In the genomic region with DNA sequence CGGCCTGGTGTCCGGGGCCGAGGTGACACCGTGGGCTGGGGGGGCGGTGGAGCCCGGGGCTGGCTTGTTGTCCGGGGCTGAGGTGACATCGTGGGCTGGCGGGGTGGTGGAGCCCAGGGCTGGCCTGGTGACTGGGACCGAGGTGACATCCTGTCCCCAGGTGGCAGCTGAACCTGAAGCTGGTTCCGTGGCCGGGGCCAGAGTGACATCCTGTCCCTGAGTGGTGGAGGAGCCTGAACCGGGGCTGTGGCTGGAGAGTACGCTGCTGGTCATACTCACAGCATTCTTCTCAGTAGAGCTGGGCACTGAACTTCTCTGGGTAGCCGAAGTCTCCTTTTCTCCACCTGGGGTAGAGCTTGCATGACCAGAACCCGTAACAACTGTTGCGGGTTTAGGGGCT, we compare ENCODE assay signal across 14 cellular contexts. TPM values are rescaled to one million over a fixed set of nuclear protein-coding genes. Genes with fewer than 3 reads are reported as not detected.
DNase-seq lines count a peak whose midpoint lies in the region; ATAC-seq, FAIRE-seq and TF ChIP-seq lines count a peak whose summit lies in the region.
"Had no signal": no experiment of that assay in that cellular context is flagged by ENCODE, and none has a peak within 500 bp of the region (broad histone marks: within the 10 kb centered on the region; RNA-seq: fewer than 3 reads in every experiment).

No MANE protein-coding gene starts in this region.

- no peak overlapping the region for H2BK12ac ChIP-seq in neuronal stem cell (ENCODE audit: low read length)

- H3K36me3 ChIP-seq in PC-9 (ENCODE audit: low read depth) (no peaks in the 10 kb centered on the region), neuronal stem cell (replicated peaks in 1 of 2; ENCODE audit: control insufficient read depth in 2 of 2, insufficient read depth in 2 of 2, low read length in 2 of 2) (peaks cover 5 to 15% of the 10 kb centered on the region in 2 donors)

- H2BK5ac ChIP-seq in neuronal stem cell (ENCODE audit: low read length), result no peak overlapping the region

- H3K9me3 ChIP-seq in CD4-positive, alpha-beta T cell (ENCODE audit: control insufficient read depth, low read length), result no peaks in the 10 kb centered on the region
- H3K9me3 ChIP-seq in PC-9 (ENCODE audit: insufficient read depth, low read depth) (no peaks in the 10 kb centered on the region), neuronal stem cell (replicated peaks in 1 of 2; ENCODE audit: control insufficient read depth in 2 of 2, insufficient read depth in 1 of 2, low read depth in 1 of 2, low read length in 2 of 2) (no peaks in the 10 kb centered on the region)
- H3K9me3 ChIP-seq: neutrophil had no signal

- H3K4ac ChIP-seq in neuronal stem cell (ENCODE audit: low read length), result no peak overlapping the region

- no peak overlapping the region for H4K8ac ChIP-seq in neuronal stem cell (ENCODE audit: low read depth, low read length)

- peaks cover 5% of the 10 kb centered on the region for H3K36me3 Mint-ChIP-seq in CD4-positive, alpha-beta T cell (ENCODE audit: low read depth)
- peaks cover 20% of the 10 kb centered on the region for H3K36me3 Mint-ChIP-seq in endothelial cell (ENCODE audit: low read depth, unreplicated experiment)

- H3K79me2 ChIP-seq in PC-9 (ENCODE audit: low read depth), result no peaks in the 10 kb centered on the region

- BruUV-seq in PC-9 (replicated peaks; lab: Mats Ljungman, UMichigan), result no TSS peak

- H4K20me1 ChIP-seq in PC-9 (ENCODE audit: insufficient read depth), result no peaks in the 10 kb centered on the region

- CTCF ChIA-PET in CD4-positive, alpha-beta T cell (lab: Charles Lee), result interaction anchor here (3.6 kb wide), 1 partner anchor 36 kb away, joined by 23 read pairs; no protein-coding TSS in a partner anchor
- CTCF ChIA-PET in PC-9 (lab: Charles Lee), result no interaction called here

- H3K4me1 ChIP-seq in PC-9 (replicated peaks; ENCODE audit: insufficient read depth) (peaks cover 16% of the 10 kb centered on the region), neuronal stem cell (ENCODE audit: control insufficient read depth in 2 of 2, insufficient read depth in 1 of 2, low read depth in 1 of 2, low read length in 2 of 2) (peaks cover 15 to 21% of the 10 kb centered on the region in 2 donors)

- no peak overlapping the region for H3K14ac ChIP-seq in neuronal stem cell (ENCODE audit: low read length)

- no peak overlapping the region for H3K4me3 ChIP-seq in PC-9
- H3K4me3 ChIP-seq in neuronal stem cell (ENCODE audit: low read length in 2 of 2), result no peak overlapping the region
- H3K4me3 ChIP-seq: GM23248 had no signal

- H2AFZ ChIP-seq in PC-9, result no peak overlapping the region
- H2AFZ ChIP-seq in neuronal stem cell (ENCODE audit: low read length), result no peak overlapping the region
- H2AFZ ChIP-seq: GM23248 had no signal

- H3K4me1 Mint-ChIP-seq in CD4-positive, alpha-beta T cell (ENCODE audit: low read depth), result peaks cover 33% of the 10 kb centered on the region
- peaks cover 23% of the 10 kb centered on the region for H3K4me1 Mint-ChIP-seq in endothelial cell (ENCODE audit: unreplicated experiment)

- peaks cover 21% of the 10 kb centered on the region; the same call in 1 of the 2 replicates for H3F3A ChIP-seq in PC-9 (ENCODE audit: insufficient read depth, low read depth)

- H3K18ac ChIP-seq in neuronal stem cell (ENCODE audit: low read length), result peak overlapping the region; percentile 78

- POLR2A ChIA-PET in CD4-positive, alpha-beta T cell (lab: Charles Lee), result interaction anchor here (1.0 to 3.6 kb wide), 2 partner anchors 15 to 17 kb away, joined by 4 to 18 read pairs; a partner anchor contains a TSS
- POLR2A ChIA-PET in PC-9 (lab: Charles Lee; ENCODE audit: unreplicated experiment), result no interaction called here

- WGBS in neuronal stem cell (ENCODE audit: extremely low coverage in 2 of 2, insufficient read length in 2 of 2, insufficient replicate concordance in 1 of 2), 2 donors, result no CpG with 5 or more reads among the region's 17 CpGs

- H3K4me2 ChIP-seq in PC-9 (peak overlapping the region; percentile 95; the same call in 1 of the 2 replicates), neuronal stem cell (ENCODE audit: insufficient read depth, low read length, poor library complexity, severe bottlenecking) (no peak overlapping the region)

- H3K79me1 ChIP-seq in neuronal stem cell (ENCODE audit: low read depth, low read length), result peaks cover under 1% of the 10 kb centered on the region

- no peaks in the 10 kb centered on the region for H3K9me2 ChIP-seq in PC-9 (ENCODE audit: insufficient read depth)

- no peak for TF ChIP-seq CTCF in CD4-positive, alpha-beta T cell (IDR thresholded peaks at IDR 0.05)
- TF ChIP-seq CTCF in PC-9 (conservative IDR thresholded peaks at IDR 0.05), result no peak
- no peak for TF ChIP-seq CTCF in endothelial cell (IDR thresholded peaks at IDR 0.05; ENCODE audit: unreplicated experiment)

- H2BK120ac ChIP-seq in neuronal stem cell (ENCODE audit: low read depth, low read length), result no peak overlapping the region

- intact Hi-C loops in CD4-positive, alpha-beta T cell (cut with DNase I, micrococcal nuclease), result loop anchor here (5.0 kb wide), 2 partner anchors 35 to 585 kb away; a partner anchor contains a TSS
- intact Hi-C loops in PC-9 (cut with micrococcal nuclease; ENCODE audit: unreplicated experiment), result loop anchor here (2.0 to 5.0 kb wide), 3 partner anchors 15 to 130 kb away; a partner anchor contains a TSS

- H2BK15ac ChIP-seq in neuronal stem cell (ENCODE audit: low read length), result peak overlapping the region; percentile 99

- DNase-seq in CD4-positive, alpha-beta T cell, result no peak
- DNase-seq in PC-9 (no peak), endothelial cell (ENCODE audit: low spot score) (no peak), neuronal stem cell (ENCODE audit: low spot score) (no peak), NCI-H446 (lab: John Stamatoyannopoulos, UW) (no peak), HTR-8/SVneo (ENCODE audit: insufficient read length, low spot score) (no peak)
- DNase-seq: cortex of kidney, DMS79, GM23248, KG1 had no signal

- H3K27ac Mint-ChIP-seq in CD4-positive, alpha-beta T cell, result no peak overlapping the region
- H3K27ac Mint-ChIP-seq in endothelial cell (ENCODE audit: unreplicated experiment), result peak overlapping the region; percentile 74

- no peaks in the 10 kb centered on the region for H3K27me3 Mint-ChIP-seq in CD4-positive, alpha-beta T cell
- H3K27me3 Mint-ChIP-seq in endothelial cell (ENCODE audit: unreplicated experiment), result peaks cover 35% of the 10 kb centered on the region

- H3K9me3 Mint-ChIP-seq in CD4-positive, alpha-beta T cell, result no peaks in the 10 kb centered on the region
- no peaks in the 10 kb centered on the region for H3K9me3 Mint-ChIP-seq in endothelial cell (ENCODE audit: unreplicated experiment)

- H4K91ac ChIP-seq in neuronal stem cell (ENCODE audit: low read depth, low read length, poor library complexity), result no peak overlapping the region

- peak overlapping the region; percentile 55 for H3K23ac ChIP-seq in neuronal stem cell (ENCODE audit: low read depth, low read length, poor library complexity)

- peak overlapping the region; percentile 8 for H3K4me3 Mint-ChIP-seq in CD4-positive, alpha-beta T cell
- peak overlapping the region; percentile 47 for H3K4me3 Mint-ChIP-seq in endothelial cell (ENCODE audit: unreplicated experiment)

- no peak overlapping the region for H3K27ac ChIP-seq in CD4-positive, alpha-beta T cell (ENCODE audit: low read depth, low read length)
- no peak overlapping the region for H3K27ac ChIP-seq in PC-9
- H3K27ac ChIP-seq in neuronal stem cell (replicated peaks; ENCODE audit: low read length), result no peak overlapping the region
- H3K27ac ChIP-seq: GM23248, neutrophil had no signal

- no peak for ATAC-seq in CD4-positive, alpha-beta T cell (ENCODE audit: poor library complexity)
- ATAC-seq in GM18867 (IDR thresholded peaks at IDR 0.05; ENCODE audit: unreplicated experiment) (no peak), GM18520 (IDR thresholded peaks at IDR 0.05; ENCODE audit: unreplicated experiment) (no peak)

- peak overlapping the region; percentile 100 for H2AK5ac ChIP-seq in neuronal stem cell (ENCODE audit: low read depth, low read length)

- no peak for FAIRE-seq in HTR-8/SVneo (lab: Jason Lieb, UNC)
- FAIRE-seq: GM18507 had no signal

- H3K9ac ChIP-seq in neuronal stem cell (ENCODE audit: low read depth, low read length, poor library complexity), result no peak overlapping the region
- H3K9ac ChIP-seq: GM23248 had no signal

- no peaks in the 10 kb centered on the region for H3K27me3 ChIP-seq in CD4-positive, alpha-beta T cell (ENCODE audit: control insufficient read depth, insufficient read depth, low read length)
- H3K27me3 ChIP-seq in PC-9 (ENCODE audit: insufficient read depth, low read depth), result no peaks in the 10 kb centered on the region
- H3K27me3 ChIP-seq in neuronal stem cell (ENCODE audit: control insufficient read depth in 3 of 3, insufficient read depth in 3 of 3, low read depth in 1 of 3, low read length in 3 of 3), result no peaks in the 10 kb centered on the region

RNA-seq across cellular contexts. Expression of a gene that starts 15.8 kb away (rescaled TPM):
- total RNA-seq in CD4-positive, alpha-beta T cell, result 10 to 100 TPM; 25.5 to 26.1 TPM
- total RNA-seq in PC-9 (2021), result 45.4 and 58.8 TPM in 2 replicates
- total RNA-seq in endothelial cell (ENCODE audit: unreplicated experiment), result 35.5 TPM
- 25.0 TPM for polyA plus RNA-seq in neuronal stem cell (2013, experiment 1 of 2)
- polyA plus RNA-seq in neuronal stem cell (2013, experiment 2 of 2), result 25.1 TPM

RNA-seq across cellular contexts. Expression of a gene that starts 16.6 kb away (rescaled TPM):
- total RNA-seq in CD4-positive, alpha-beta T cell, result 10 to 100 TPM; 19.9 to 20.7 TPM
- total RNA-seq in PC-9 (2021) (56.1 and 68.9 TPM in 2 replicates), endothelial cell (ENCODE audit: unreplicated experiment) (38.8 TPM)
- 28.8 TPM for polyA plus RNA-seq in neuronal stem cell (2013, experiment 1 of 2)
- polyA plus RNA-seq in neuronal stem cell (2013, experiment 2 of 2), result 29.5 TPM

RNA-seq across cellular contexts. Expression of a gene that starts 18.3 kb away (rescaled TPM):
- total RNA-seq in CD4-positive, alpha-beta T cell, result 1 to 10 TPM; 2.9 to 3.0 TPM
- total RNA-seq in PC-9 (2021) (6.0 and 6.2 TPM in 2 replicates), endothelial cell (ENCODE audit: unreplicated experiment) (8.5 TPM)
- 7.5 TPM for polyA plus RNA-seq in neuronal stem cell (2013, experiment 1 of 2)
- 7.4 TPM for polyA plus RNA-seq in neuronal stem cell (2013, experiment 2 of 2)

RNA-seq across cellular contexts. Expression of a gene that starts 18.8 kb away (rescaled TPM):
- 10 to 100 TPM; 77.8 TPM for total RNA-seq in CD4-positive, alpha-beta T cell
- total RNA-seq in PC-9 (2021), result 112 and 156 TPM in 2 replicates
- total RNA-seq in endothelial cell (ENCODE audit: unreplicated experiment), result 173 TPM
- polyA plus RNA-seq in neuronal stem cell (2013, experiment 1 of 2), result 210 TPM
- 197 TPM for polyA plus RNA-seq in neuronal stem cell (2013, experiment 2 of 2)

RNA-seq across cellular contexts. Expression of a gene that starts 51.6 kb away (rescaled TPM):
- total RNA-seq in CD4-positive, alpha-beta T cell, result 10 to 100 TPM; 17.6 to 20.5 TPM
- total RNA-seq in PC-9 (2021) (83.7 and 127 TPM in 2 replicates), endothelial cell (ENCODE audit: unreplicated experiment) (39.2 TPM)
- polyA plus RNA-seq in neuronal stem cell (2013, experiment 1 of 2), result 309 TPM
- 297 TPM for polyA plus RNA-seq in neuronal stem cell (2013, experiment 2 of 2)
